ENCODE assay signal across 12 cellular contexts in the genomic region with DNA sequence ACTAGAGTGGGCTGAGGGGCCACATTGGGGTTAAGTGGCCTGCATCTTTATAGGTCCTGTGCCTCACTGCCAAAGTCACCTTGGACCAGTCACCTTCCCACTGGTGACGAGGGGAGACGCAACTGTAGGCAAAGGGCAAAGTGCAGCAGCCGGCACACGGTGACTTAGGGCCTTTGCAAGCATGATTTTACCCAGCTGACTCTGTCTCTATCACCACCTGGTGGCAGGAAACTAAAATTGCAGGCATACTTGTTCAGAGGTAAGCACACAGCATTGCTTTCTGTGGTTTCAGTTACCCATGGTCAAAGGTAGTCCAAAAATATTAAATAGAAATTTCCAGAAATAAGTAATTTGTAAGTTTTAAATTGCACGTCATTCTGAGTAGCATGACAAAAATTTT.
DNase-seq lines count a peak whose midpoint lies in the region; ATAC-seq and TF ChIP-seq lines count a peak whose summit lies in the region.
"Had no signal": no experiment of that assay in that cellular context is flagged by ENCODE, and none has a peak within 500 bp of the region (broad histone marks: within the 10 kb centered on the region; RNA-seq: fewer than 3 reads in every experiment).

No MANE protein-coding gene starts in this region.

- H3K27me3 ChIP-seq in hepatocyte (no peaks in the 10 kb centered on the region), spleen (replicated peaks in 1 of 7) (peaks cover 0 to 6% (median 0%) of the 10 kb centered on the region in 7 donors)
- H3K27me3 ChIP-seq in CD8-positive, alpha-beta T cell (ENCODE audit: insufficient read depth, low read length) = no peaks in the 10 kb centered on the region
- H3K27me3 ChIP-seq: left lung had no signal

- H3K4me2 ChIP-seq in hepatocyte = no peak overlapping the region

- peaks cover 4 to 23% (median 14%) of the 10 kb centered on the region in 7 donors for H3K9me3 Mint-ChIP-seq in CD14-positive monocyte
- peaks cover 8% of the 10 kb centered on the region for H3K9me3 Mint-ChIP-seq in CD8-positive, alpha-beta T cell

- CTCF ChIA-PET in CD8-positive, alpha-beta T cell (lab: Charles Lee) = no interaction called here

- no peaks in the 10 kb centered on the region for H3K79me2 ChIP-seq in hepatocyte

- TF ChIP-seq POLR2A in spleen (IDR thresholded peaks at IDR 0.05) = no peak

- no peak overlapping the region for H3K4me3 ChIP-seq in hepatocyte
- no peak overlapping the region for H3K4me3 ChIP-seq in CD8-positive, alpha-beta T cell (ENCODE audit: low read depth, low read length)
- H3K4me3 ChIP-seq in spleen = no peak overlapping the region
- H3K4me3 ChIP-seq: left lung had no signal

- no peaks in the 10 kb centered on the region for H3K4me1 Mint-ChIP-seq in CD14-positive monocyte
- no peaks in the 10 kb centered on the region for H3K4me1 Mint-ChIP-seq in CD8-positive, alpha-beta T cell (ENCODE audit: low read depth)

- TF ChIP-seq CTCF in CD14-positive monocyte (IDR thresholded peaks at IDR 0.05) = peak; percentile 39
- peak; percentile 13 for TF ChIP-seq CTCF in GM20000 (IDR thresholded peaks at IDR 0.05; ENCODE audit: extremely low read depth, missing control alignments)
- peak; percentile 27 for TF ChIP-seq CTCF in hepatocyte (IDR thresholded peaks at IDR 0.05; ENCODE audit: poor library complexity)
- no peak for TF ChIP-seq CTCF in CD8-positive, alpha-beta T cell (IDR thresholded peaks at IDR 0.05)
- peak in 2 of 11 experiments; percentile 11 to 18 for TF ChIP-seq CTCF in spleen (IDR thresholded peaks at IDR 0.05 in 8 of 11, conservative IDR thresholded peaks at IDR 0.05 in 3 of 11)

- H3K27me3 Mint-ChIP-seq in CD14-positive monocyte (ENCODE audit: low read depth in 3 of 3) = peaks cover 0 to 3% (median 0%) of the 10 kb centered on the region in 3 donors
- H3K27me3 Mint-ChIP-seq in CD8-positive, alpha-beta T cell (ENCODE audit: low read depth) = no peaks in the 10 kb centered on the region
- H3K27me3 Mint-ChIP-seq: activated T-cell treated with anti-CD3 and anti-CD28 coated beads, Interleukin-2, amount 50 U/mL, for 24 hours had no signal

- no peak for ATAC-seq in CD8-positive, alpha-beta T cell
- ATAC-seq in HG03432 (IDR thresholded peaks at IDR 0.05; ENCODE audit: unreplicated experiment) = no peak
- ATAC-seq: left lung had no signal

- no peak overlapping the region for H3K27ac Mint-ChIP-seq in CD14-positive monocyte
- H3K27ac Mint-ChIP-seq in CD8-positive, alpha-beta T cell = no peak overlapping the region
- H3K27ac Mint-ChIP-seq: activated T-cell treated with anti-CD3 and anti-CD28 coated beads, Interleukin-2, amount 50 U/mL, for 24 hours had no signal

- WGBS in hepatocyte (ENCODE audit: low lambda C conversion rate, missing lambda C conversion rate) = 70% methylated on average over 5 of the region's 5 CpGs
- WGBS in spleen, 5 donors = 64 to 82% (median 70%) methylated on average over 5 of the region's 5 CpGs

- no peaks in the 10 kb centered on the region for H3K9me3 ChIP-seq in hepatocyte (ENCODE audit: low read depth)
- H3K9me3 ChIP-seq in CD8-positive, alpha-beta T cell (ENCODE audit: low read length) = no peaks in the 10 kb centered on the region
- peaks cover 0 to 33% (median 21%) of the 10 kb centered on the region in 8 donors for H3K9me3 ChIP-seq in spleen

- H3K36me3 Mint-ChIP-seq in CD14-positive monocyte = no peaks in the 10 kb centered on the region
- no peaks in the 10 kb centered on the region for H3K36me3 Mint-ChIP-seq in CD8-positive, alpha-beta T cell

- DNase-seq in CD14-positive monocyte (ENCODE audit: low spot score) = no peak
- DNase-seq in GM20000 (ENCODE audit: low spot score) = no peak
- peak; percentile 46 for DNase-seq in RPMI8226
- no peak for DNase-seq in hepatocyte (ENCODE audit: low spot score)
- DNase-seq in NCI-H1436 treated with DMSO at 0.1 percent for 48 hours (lab: John Stamatoyannopoulos, UW) = no peak
- DNase-seq in CD8-positive, alpha-beta T cell = no peak
- DNase-seq in spleen = no peak
- DNase-seq: activated T-cell treated with anti-CD3 and anti-CD28 coated beads, Interleukin-2, amount 50 U/mL, for 24 hours; effector CD4-positive, alpha-beta T cell; stimulated activated naive CD4-positive, alpha-beta T cell had no signal

- H3K27ac ChIP-seq in hepatocyte = no peak overlapping the region
- H3K27ac ChIP-seq in CD8-positive, alpha-beta T cell (ENCODE audit: low read depth, low read length) = no peak overlapping the region
- H3K27ac ChIP-seq in spleen = no peak overlapping the region
- H3K27ac ChIP-seq: left lung had no signal

- H2AFZ ChIP-seq in hepatocyte = no peak overlapping the region

- no peak overlapping the region for H3K4me3 Mint-ChIP-seq in CD14-positive monocyte
- H3K4me3 Mint-ChIP-seq in CD8-positive, alpha-beta T cell = no peak overlapping the region
- H3K4me3 Mint-ChIP-seq: activated T-cell treated with anti-CD3 and anti-CD28 coated beads, Interleukin-2, amount 50 U/mL, for 24 hours had no signal

- no peaks in the 10 kb centered on the region for H3K9me2 ChIP-seq in hepatocyte (replicated peaks; ENCODE audit: insufficient read depth)

- H4K20me1 ChIP-seq in hepatocyte (ENCODE audit: insufficient read depth, poor library complexity, severe bottlenecking) = no peaks in the 10 kb centered on the region

- intact Hi-C loops in CD14-positive monocyte (cut with micrococcal nuclease) (no loop called here), spleen (cut with DNase I; ENCODE audit: low total_unique reads) (no loop called here)
- intact Hi-C loops in CD8-positive, alpha-beta T cell (cut with DNase I, micrococcal nuclease) = no loop called here

- POLR2A ChIA-PET in CD8-positive, alpha-beta T cell (lab: Charles Lee) = no interaction called here

- H3K36me3 ChIP-seq in hepatocyte (replicated peaks; ENCODE audit: insufficient read depth, low read depth) (no peaks in the 10 kb centered on the region), spleen (no peaks in the 10 kb centered on the region)
- H3K36me3 ChIP-seq in CD8-positive, alpha-beta T cell (ENCODE audit: insufficient read depth, low read length) = no peaks in the 10 kb centered on the region
- H3K36me3 ChIP-seq: left lung had no signal

- no peaks in the 10 kb centered on the region for H3K4me1 ChIP-seq in hepatocyte (ENCODE audit: insufficient read depth)
- H3K4me1 ChIP-seq in CD8-positive, alpha-beta T cell (ENCODE audit: insufficient read depth, low read length) = no peaks in the 10 kb centered on the region
- no peaks in the 10 kb centered on the region for H3K4me1 ChIP-seq in spleen
- H3K4me1 ChIP-seq: left lung had no signal
